ENCODE assay signal across 12 cellular contexts in the genomic region with DNA sequence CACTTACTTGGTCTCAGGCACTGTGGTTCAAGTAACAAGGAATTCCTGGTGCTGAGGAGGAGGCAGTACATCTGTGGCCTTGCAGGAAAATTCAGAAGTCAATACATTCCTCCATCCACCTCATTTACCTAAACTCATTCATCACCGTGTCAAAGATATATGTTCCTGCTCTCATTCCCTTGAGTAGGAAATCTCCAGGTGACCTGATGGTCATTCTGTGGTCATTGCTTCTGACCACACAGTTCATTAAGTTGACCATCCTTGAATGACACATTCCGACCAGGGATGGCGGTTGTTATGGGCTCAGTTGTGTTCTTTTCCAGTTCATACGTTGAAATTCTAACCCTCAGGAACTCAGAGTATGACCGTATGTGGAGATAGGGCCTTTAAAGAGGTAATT. TPM values are rescaled to one million over a fixed set of nuclear protein-coding genes. Genes with fewer than 3 reads are reported as not detected.
DNase-seq lines count a peak whose midpoint lies in the region; ATAC-seq lines count a peak whose summit lies in the region.
"Had no signal": no experiment of that assay in that cellular context is flagged by ENCODE, and none has a peak within 500 bp of the region (broad histone marks: within the 10 kb centered on the region; RNA-seq: fewer than 3 reads in every experiment).

No MANE protein-coding gene starts in this region.

- peaks cover 51% of the 10 kb centered on the region for H3K4me1 Mint-ChIP-seq in activated CD4-positive, alpha-beta T cell treated with anti-CD3 and anti-CD28 coated beads for 36 hours
- H3K4me1 Mint-ChIP-seq in activated naive CD8-positive, alpha-beta T cell treated with anti-CD3 and anti-CD28 coated beads, Interleukin-2, amount 10 ng/mL, durations not matched to agents 7 days and 5 days = peaks cover 47% of the 10 kb centered on the region
- peaks cover 40% of the 10 kb centered on the region in 2 donors for H3K4me1 Mint-ChIP-seq in natural killer cell treated with Interleukin-12 subunit alpha and Interleukin-12 subunit beta and Interleukin-15 and Interleukin-18, amount 100 ng/mL, for 72 hours (ENCODE audit: low read depth in 2 of 2)

- no peak for ATAC-seq in activated CD4-positive, alpha-beta T cell treated with anti-CD3 and anti-CD28 coated beads for 36 hours
- no peak for ATAC-seq in activated naive CD8-positive, alpha-beta T cell treated with anti-CD3 and anti-CD28 coated beads, Interleukin-2, amount 10 ng/mL, durations not matched to agents 7 days and 5 days (ENCODE audit: low read depth)
- ATAC-seq in natural killer cell treated with Interleukin-12 subunit alpha and Interleukin-12 subunit beta and Interleukin-15 and Interleukin-18, amount 100 ng/mL, for 72 hours = no peak
- ATAC-seq: lower lobe of right lung had no signal

- peaks cover 21% of the 10 kb centered on the region for H3K36me3 Mint-ChIP-seq in activated CD4-positive, alpha-beta T cell treated with anti-CD3 and anti-CD28 coated beads for 36 hours (ENCODE audit: low read depth)
- H3K36me3 Mint-ChIP-seq in activated naive CD8-positive, alpha-beta T cell treated with anti-CD3 and anti-CD28 coated beads, Interleukin-2, amount 10 ng/mL, durations not matched to agents 7 days and 5 days = peaks cover 37% of the 10 kb centered on the region
- peaks cover 16% of the 10 kb centered on the region for H3K36me3 Mint-ChIP-seq in natural killer cell treated with Interleukin-12 subunit alpha and Interleukin-12 subunit beta and Interleukin-15 and Interleukin-18, amount 100 ng/mL, for 72 hours

- no peak for DNase-seq in activated CD4-positive, alpha-beta T cell treated with anti-CD3 and anti-CD28 coated beads for 36 hours
- DNase-seq in activated CD4-positive, alpha-beta T cell treated with anti-CD3 and anti-CD28 coated beads for 1 hour = no peak
- DNase-seq in NCI-H226 (peak; percentile 20), HK-2 (ENCODE audit: unreplicated experiment) (no peak), DMS79 treated with DMSO at 0.1 percent for 48 hours (lab: John Stamatoyannopoulos, UW) (no peak)
- no peak for DNase-seq in activated naive CD8-positive, alpha-beta T cell treated with anti-CD3 and anti-CD28 coated beads, Interleukin-2, amount 10 ng/mL, durations not matched to agents 7 days and 5 days
- DNase-seq in natural killer cell treated with Interleukin-12 subunit alpha and Interleukin-12 subunit beta and Interleukin-15 and Interleukin-18, amount 100 ng/mL, for 72 hours (ENCODE audit: low spot score) = no peak
- no peak for DNase-seq in stimulated activated CD4-positive, alpha-beta T cell treated with anti-CD3 and anti-CD28 coated beads, Interleukin-4, amount 100 ng/mL, for 24 hours
- DNase-seq: effector CD8-positive, alpha-beta T cell; lower lobe of right lung; NCI-H1092; NCI-H2171 treated with DMSO at 0.1 percent for 48 hours had no signal

- CTCF ChIA-PET in activated CD4-positive, alpha-beta T cell treated with anti-CD3 and anti-CD28 coated beads for 36 hours (lab: Charles Lee) = interaction anchor here (0.8 to 1.2 kb wide), 2 partner anchors 48 to 86 kb away, joined by 3 to 5 read pairs; no protein-coding TSS in a partner anchor

- no peaks in the 10 kb centered on the region for H3K27me3 Mint-ChIP-seq in activated CD4-positive, alpha-beta T cell treated with anti-CD3 and anti-CD28 coated beads for 36 hours
- no peaks in the 10 kb centered on the region for H3K27me3 Mint-ChIP-seq in activated naive CD8-positive, alpha-beta T cell treated with anti-CD3 and anti-CD28 coated beads, Interleukin-2, amount 10 ng/mL, durations not matched to agents 7 days and 5 days
- H3K27me3 Mint-ChIP-seq in natural killer cell treated with Interleukin-12 subunit alpha and Interleukin-12 subunit beta and Interleukin-15 and Interleukin-18, amount 100 ng/mL, for 72 hours = no peaks in the 10 kb centered on the region

- POLR2A ChIA-PET in activated CD4-positive, alpha-beta T cell treated with anti-CD3 and anti-CD28 coated beads for 36 hours (lab: Charles Lee) = no interaction called here
- POLR2A ChIA-PET in activated naive CD8-positive, alpha-beta T cell treated with anti-CD3 and anti-CD28 coated beads, Interleukin-2, amount 10 ng/mL, durations not matched to agents 7 days and 5 days (lab: Charles Lee) = interaction anchor here (1.2 to 10.8 kb wide), 11 partner anchors 9 to 102 kb away, joined by 3 to 339 read pairs (median 72); no protein-coding TSS in a partner anchor

- H3K4me3 Mint-ChIP-seq in activated CD4-positive, alpha-beta T cell treated with anti-CD3 and anti-CD28 coated beads for 36 hours = peak overlapping the region; percentile 92
- H3K4me3 Mint-ChIP-seq in activated naive CD8-positive, alpha-beta T cell treated with anti-CD3 and anti-CD28 coated beads, Interleukin-2, amount 10 ng/mL, durations not matched to agents 7 days and 5 days = peak overlapping the region; percentile 84
- peak overlapping the region; percentile 91 for H3K4me3 Mint-ChIP-seq in natural killer cell treated with Interleukin-12 subunit alpha and Interleukin-12 subunit beta and Interleukin-15 and Interleukin-18, amount 100 ng/mL, for 72 hours

- H3K27ac Mint-ChIP-seq in activated CD4-positive, alpha-beta T cell treated with anti-CD3 and anti-CD28 coated beads for 36 hours = peak overlapping the region; percentile 66
- H3K27ac Mint-ChIP-seq in activated naive CD8-positive, alpha-beta T cell treated with anti-CD3 and anti-CD28 coated beads, Interleukin-2, amount 10 ng/mL, durations not matched to agents 7 days and 5 days = peak overlapping the region; percentile 84
- peak overlapping the region; percentile 62 to 81 for H3K27ac Mint-ChIP-seq in natural killer cell treated with Interleukin-12 subunit alpha and Interleukin-12 subunit beta and Interleukin-15 and Interleukin-18, amount 100 ng/mL, for 72 hours

- intact Hi-C loops in activated CD4-positive, alpha-beta T cell treated with anti-CD3 and anti-CD28 coated beads for 36 hours (cut with DNase I, micrococcal nuclease) = loop anchor here (5.0 to 10.0 kb wide), 5 partner anchors 611 to 1324 kb away; partner anchors contain the start of gene HSPD1 (in 1 of the 2)

- no peaks in the 10 kb centered on the region for H3K9me3 Mint-ChIP-seq in activated CD4-positive, alpha-beta T cell treated with anti-CD3 and anti-CD28 coated beads for 36 hours (ENCODE audit: low read depth)
- H3K9me3 Mint-ChIP-seq in activated naive CD8-positive, alpha-beta T cell treated with anti-CD3 and anti-CD28 coated beads, Interleukin-2, amount 10 ng/mL, durations not matched to agents 7 days and 5 days = no peaks in the 10 kb centered on the region
- H3K9me3 Mint-ChIP-seq in natural killer cell treated with Interleukin-12 subunit alpha and Interleukin-12 subunit beta and Interleukin-15 and Interleukin-18, amount 100 ng/mL, for 72 hours = no peaks in the 10 kb centered on the region

RNA-seq across cellular contexts. Expression of gene STK17B, which starts 2.1 kb away (rescaled TPM):
- 100 to 1,000 TPM; 159 to 178 TPM for total RNA-seq in activated CD4-positive, alpha-beta T cell treated with anti-CD3 and anti-CD28 coated beads for 36 hours
- total RNA-seq in activated naive CD8-positive, alpha-beta T cell treated with anti-CD3 and anti-CD28 coated beads, Interleukin-2, amount 10 ng/mL, durations not matched to agents 7 days and 5 days = 100 to 1,000 TPM; 476 to 483 TPM
- total RNA-seq in natural killer cell treated with Interleukin-12 subunit alpha and Interleukin-12 subunit beta and Interleukin-15 and Interleukin-18, amount 100 ng/mL, for 72 hours = 100 to 1,000 TPM; 162 to 182 TPM
